In genomic region chr1:8182034-8182761, GRCh38 we compare ENCODE assay signal across 7 cellular contexts.
DNase-seq lines count a peak whose midpoint lies in the region; ATAC-seq, FAIRE-seq and TF ChIP-seq lines count a peak whose summit lies in the region.

No MANE protein-coding gene starts in this region.

- 0 out of 5 replicates have a peak, but pooled peaks cover 0 to 7% of the 10 kb centered on the region in 2 experiments for H3K27me3 ChIP-seq in K562 (ENCODE audit: control insufficient read depth in 2 of 2, insufficient read depth in 2 of 2, low read length in 2 of 2)
- H3K27me3 ChIP-seq in parathyroid adenoma (ENCODE audit: control insufficient read depth, insufficient read depth, low read length), result no peaks in the 10 kb centered on the region

- ATAC-seq in GM18502 (IDR thresholded peaks at IDR 0.05; ENCODE audit: poor library complexity, unreplicated experiment), result peak; percentile 82
- ATAC-seq in HG03442 (IDR thresholded peaks at IDR 0.05; ENCODE audit: unreplicated experiment), result peak; percentile 61
- peak; percentile 38; the same call in 2 of the 3 replicates for ATAC-seq in K562
- no peak for ATAC-seq in HG03039 (IDR thresholded peaks at IDR 0.05; ENCODE audit: unreplicated experiment)

- TF ChIP-seq CTCF in K562 (IDR thresholded peaks at IDR 0.05 in 2 of 3, conservative IDR thresholded peaks at IDR 0.05 in 1 of 3; ENCODE audit: insufficient read depth in 2 of 3, low read depth in 1 of 3, low read length in 3 of 3), result no peak
- no peak for TF ChIP-seq CTCF in parathyroid adenoma (IDR thresholded peaks at IDR 0.05)

- in situ Hi-C loops in K562 (cut with MboI), result no loop called here

- H3K4me3 ChIP-seq in K562, result no peak overlapping the region
- peak overlapping the region; percentile 44 for H3K4me3 ChIP-seq in parathyroid adenoma (ENCODE audit: low read depth, low read length)

- CTCF ChIA-PET in K562 (lab: Yijun Ruan, JAX; ENCODE audit: low intra/inter-chr PET ratio), result no interaction called here

- DNase-seq in K562 (ENCODE audit: extremely low read depth in 1 of 4, low spot score in 3 of 4) (no peak), superior temporal gyrus (ENCODE audit: extremely low spot score) (no peak), HuH-7 (ENCODE audit: low spot score) (no peak)

- H3K79me2 ChIP-seq in K562 (ENCODE audit: control insufficient read depth, insufficient read depth, low read length), result no peaks in the 10 kb centered on the region
- H3K79me2 ChIP-seq in parathyroid adenoma, result no peaks in the 10 kb centered on the region

- no TSS peak for BruUV-seq in K562 (replicated peaks; lab: Mats Ljungman, UMichigan)

- H3K4me1 ChIP-seq in K562 (replicated peaks in 1 of 2; ENCODE audit: control insufficient read depth in 2 of 2, insufficient read depth in 2 of 2, low read length in 2 of 2) (peaks cover 0 to 9% of the 10 kb centered on the region in 2 experiments; a peak in 2 of 5 replicates), parathyroid adenoma (peaks cover 14% of the 10 kb centered on the region)

- no peak for FAIRE-seq in K562 (lab: Jason Lieb, UNC)

- H3K9ac ChIP-seq in K562 (ENCODE audit: insufficient read depth in 1 of 2, low read depth in 2 of 2, low read length in 2 of 2) (no peak overlapping the region), parathyroid adenoma (no peak overlapping the region)

- H3K9me3 ChIP-seq in K562 (replicated peaks; ENCODE audit: control insufficient read depth, insufficient read depth, low read depth, low read length) (peaks cover 7% of the 10 kb centered on the region), parathyroid adenoma (ENCODE audit: control insufficient read depth, low read length) (no peaks in the 10 kb centered on the region)

- POLR2A ChIA-PET in K562 (lab: Yijun Ruan, JAX), result interaction anchor here (0.6 kb wide), 1 partner anchor 859 kb away, joined by 3 read pairs; no protein-coding TSS in a partner anchor

- H3K4me2 ChIP-seq in K562 (ENCODE audit: insufficient read depth, low read length) (peak overlapping the region; percentile 23; the same call in 1 of the 2 replicates), parathyroid adenoma (ENCODE audit: low read length) (peak overlapping the region; percentile 80)

- TF ChIP-seq EP300 in K562 (IDR thresholded peaks at IDR 0.05; ENCODE audit: low read length), result no peak

- H3K36me3 ChIP-seq in K562 (ENCODE audit: control insufficient read depth, insufficient read depth, low read length) (no peaks in the 10 kb centered on the region), parathyroid adenoma (ENCODE audit: control insufficient read depth, insufficient read depth, low read length) (no peaks in the 10 kb centered on the region)

- TF ChIP-seq RAD21 in K562 (CRISPR knock-in tag; conservative IDR thresholded peaks at IDR 0.05 in 1 of 2, IDR thresholded peaks at IDR 0.05 in 1 of 2), result no peak

- peak overlapping the region; percentile 22; the same call in 1 of the 2 replicates for H2AFZ ChIP-seq in K562 (ENCODE audit: low read depth, low read length)
- H2AFZ ChIP-seq in parathyroid adenoma, result peak overlapping the region; percentile 33

- intact Hi-C loops in K562 (cut with micrococcal nuclease), result no loop called here

- no peaks in the 10 kb centered on the region for H4K20me1 ChIP-seq in K562 (replicated peaks; ENCODE audit: control insufficient read depth, insufficient read depth, low read length)

- WGBS in K562 (ENCODE audit: insufficient coverage, low coverage, missing lambda C conversion rate), result 24% methylated on average over 12 of the region's 12 CpGs

- H3K9me1 ChIP-seq in K562 (ENCODE audit: control insufficient read depth, insufficient read depth, low read length), result no peaks in the 10 kb centered on the region

- no peak for TF ChIP-seq POLR2A in K562 (conservative IDR thresholded peaks at IDR 0.05)

- H3K27ac ChIP-seq in K562 (ENCODE audit: extremely low read depth, low read depth, low read length) (no peak overlapping the region), parathyroid adenoma (peak overlapping the region; percentile 91)

TF ChIP-seq in K562, 482 proteins besides CTCF, POLR2A, EP300 and RAD21 (continues in another document):
- TF ChIP-seq CTBP1 (IDR thresholded peaks at IDR 0.05; ENCODE audit: borderline replicate concordance), result peak; percentile 45; the same call in 1 of the 2 replicates
- TF ChIP-seq E4F1 (CRISPR knock-in tag; IDR thresholded peaks at IDR 0.05; ENCODE audit: borderline replicate concordance), result peak; percentile 40; the same call in 1 of the 2 replicates
- TF ChIP-seq RBM15 (IDR thresholded peaks at IDR 0.05; ENCODE audit: insufficient read depth, low read length), result no peak
- peak; percentile 83 for TF ChIP-seq SMARCA4 (IDR thresholded peaks at IDR 0.05)
- 0 out of 4 replicates have a peak, but pooled peaks of 1 of the 2 experiments have one; percentile 8 for TF ChIP-seq NRF1 (conservative IDR thresholded peaks at IDR 0.05 in 1 of 2, IDR thresholded peaks at IDR 0.05 in 1 of 2)
- no peak for TF ChIP-seq ZNF740 (CRISPR knock-in tag; IDR thresholded peaks at IDR 0.05)
- TF ChIP-seq ZNF740 (tag; IDR thresholded peaks at IDR 0.05), result no peak
- peak; percentile 94 for TF ChIP-seq FOSL1 (tag; conservative IDR thresholded peaks at IDR 0.05)
- no peak for TF ChIP-seq KDM1A (IDR thresholded peaks at IDR 0.05)
- no peak for TF ChIP-seq FOXP1 (CRISPR knock-in tag; IDR thresholded peaks at IDR 0.05)
- peak; percentile 82; the same call in 1 of the 2 replicates for TF ChIP-seq JUND (IDR thresholded peaks at IDR 0.05; ENCODE audit: borderline replicate concordance, low read depth, low read length)
- peak; percentile 70; the same call in 2 of the 3 replicates for TF ChIP-seq JUND (tag; IDR thresholded peaks at IDR 0.05; ENCODE audit: borderline replicate concordance, low read depth, low read length)
- TF ChIP-seq CSDE1 (IDR thresholded peaks at IDR 0.05), result no peak
- 0 out of 2 replicates have a peak, but pooled peaks have one; percentile 11 for TF ChIP-seq MYC (IDR thresholded peaks at IDR 0.05; ENCODE audit: low read depth, low read length)
- TF ChIP-seq MYC (CRISPR knock-in tag; IDR thresholded peaks at IDR 0.05; ENCODE audit: borderline replicate concordance, low read depth), result no peak
- TF ChIP-seq BCOR (IDR thresholded peaks at IDR 0.05), result no peak
- peak; percentile 72; the same call in 1 of the 2 replicates for TF ChIP-seq SMARCE1 (IDR thresholded peaks at IDR 0.05)
- TF ChIP-seq TEAD4 (IDR thresholded peaks at IDR 0.05; ENCODE audit: low read length), result peak; percentile 17; the same call in 1 of the 2 replicates
- TF ChIP-seq TEAD4 (CRISPR knock-in tag; IDR thresholded peaks at IDR 0.05; ENCODE audit: borderline replicate concordance), result no peak
- 0 out of 2 replicates have a peak, but pooled peaks have one; percentile 34 for TF ChIP-seq ZNF589 (CRISPR knock-in tag; IDR thresholded peaks at IDR 0.05; ENCODE audit: low read depth)
